Comparison of ENCODE assay signal across 14 cellular contexts in the genomic region with DNA sequence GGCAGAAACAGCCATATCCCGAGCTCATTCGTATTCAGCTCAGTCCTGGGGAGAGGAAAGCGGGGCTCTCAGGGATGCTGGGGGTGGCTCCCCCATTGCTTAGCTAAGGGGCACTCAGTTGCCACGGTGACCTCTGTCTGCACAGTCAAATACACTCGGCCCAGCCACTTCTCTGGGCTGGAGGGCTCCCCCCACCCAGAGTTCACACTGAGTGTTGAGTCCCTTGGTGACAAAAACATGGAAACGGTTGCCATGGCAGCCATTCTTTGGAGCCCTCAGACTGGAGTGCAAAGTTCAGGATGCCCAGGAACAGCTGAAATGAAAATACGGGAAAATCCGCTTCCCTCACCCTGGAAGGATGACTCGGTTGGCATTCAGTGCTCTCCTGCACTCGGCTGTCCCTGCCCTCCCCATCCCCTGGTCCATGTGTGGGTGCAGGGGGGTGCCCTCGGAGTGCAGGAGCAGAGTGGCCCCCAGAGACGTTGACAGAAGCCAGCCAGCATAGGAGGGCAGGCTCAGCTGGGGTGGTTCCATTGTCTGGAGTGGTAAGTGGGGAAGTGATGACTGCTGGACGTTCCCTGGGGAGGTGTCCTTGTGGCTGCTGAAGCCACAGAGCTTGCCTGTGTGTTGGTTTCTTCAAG.
DNase-seq lines count a peak whose midpoint lies in the region; ATAC-seq and TF ChIP-seq lines count a peak whose summit lies in the region.
"Had no signal": no experiment of that assay in that cellular context is flagged by ENCODE, and none has a peak within 500 bp of the region (broad histone marks: within the 10 kb centered on the region; RNA-seq: fewer than 3 reads in every experiment).

No MANE protein-coding gene starts in this region.

- no peak for TF ChIP-seq CTCF in right atrium auricular region (IDR thresholded peaks at IDR 0.05)
- TF ChIP-seq CTCF in nephron (IDR thresholded peaks at IDR 0.05; ENCODE audit: unreplicated experiment in 3 of 3): no peak

- no peaks in the 10 kb centered on the region for H3K9me3 ChIP-seq in right atrium auricular region

- no peak overlapping the region for H3K4me3 ChIP-seq in right atrium auricular region
- H3K4me3 ChIP-seq: smooth muscle cell had no signal

- ATAC-seq in left ventricle myocardium superior (no peak), HG02981 (IDR thresholded peaks at IDR 0.05; ENCODE audit: unreplicated experiment) (no peak)
- ATAC-seq: HCT116; stimulated activated naive CD8-positive, alpha-beta T cell treated with anti-CD3 and anti-CD28 coated beads, Interleukin-15, amount 100 ng/mL, for 72 hours had no signal

- no peak overlapping the region for H3K4me3 Mint-ChIP-seq in dendritic cell treated with granulocyte-macrophage colony-stimulating factor and Interleukin-4, amounts not matched to agents 40 ng/mL and 50 ng/mL, for 4 days
- H3K4me3 Mint-ChIP-seq in nephron: peak overlapping the region; percentile 43 to 53 (median 47)

- peaks cover 58% of the 10 kb centered on the region for H3K27me3 Mint-ChIP-seq in dendritic cell treated with granulocyte-macrophage colony-stimulating factor and Interleukin-4, amounts not matched to agents 40 ng/mL and 50 ng/mL, for 4 days
- H3K27me3 Mint-ChIP-seq in nephron (ENCODE audit: low read depth): peaks cover 21% of the 10 kb centered on the region

- H3K36me3 Mint-ChIP-seq in dendritic cell treated with granulocyte-macrophage colony-stimulating factor and Interleukin-4, amounts not matched to agents 40 ng/mL and 50 ng/mL, for 4 days (ENCODE audit: low read depth): no peaks in the 10 kb centered on the region
- H3K36me3 Mint-ChIP-seq in nephron (ENCODE audit: low read depth): no peaks in the 10 kb centered on the region

- peak overlapping the region; percentile 11 for H3K27ac Mint-ChIP-seq in dendritic cell treated with granulocyte-macrophage colony-stimulating factor and Interleukin-4, amounts not matched to agents 40 ng/mL and 50 ng/mL, for 4 days
- H3K27ac Mint-ChIP-seq in nephron: no peak overlapping the region
- H3K27ac Mint-ChIP-seq: stimulated activated naive CD8-positive, alpha-beta T cell treated with anti-CD3 and anti-CD28 coated beads, Interleukin-15, amount 100 ng/mL, for 72 hours had no signal

- H3K27me3 ChIP-seq in right atrium auricular region: no peaks in the 10 kb centered on the region

- H3K4me1 ChIP-seq in right atrium auricular region: peaks cover 0 to 55% of the 10 kb centered on the region in 2 donors

- intact Hi-C loops in left ventricle myocardium superior (cut with micrococcal nuclease): no loop called here
- intact Hi-C loops in dendritic cell treated with granulocyte-macrophage colony-stimulating factor and Interleukin-4, amounts not matched to agents 40 ng/mL and 50 ng/mL, for 4 days (cut with micrococcal nuclease): no loop called here

- H3K27ac ChIP-seq in right atrium auricular region: peak overlapping the region in 1 of 2 donors; percentile 99

- H3K4me1 Mint-ChIP-seq in dendritic cell treated with granulocyte-macrophage colony-stimulating factor and Interleukin-4, amounts not matched to agents 40 ng/mL and 50 ng/mL, for 4 days (ENCODE audit: low read depth): peaks cover 29% of the 10 kb centered on the region
- H3K4me1 Mint-ChIP-seq in nephron: peaks cover 30% of the 10 kb centered on the region

- no peaks in the 10 kb centered on the region for H3K36me3 ChIP-seq in right atrium auricular region

- H3K9me3 Mint-ChIP-seq in dendritic cell treated with granulocyte-macrophage colony-stimulating factor and Interleukin-4, amounts not matched to agents 40 ng/mL and 50 ng/mL, for 4 days: no peaks in the 10 kb centered on the region
- no peaks in the 10 kb centered on the region for H3K9me3 Mint-ChIP-seq in nephron
- H3K9me3 Mint-ChIP-seq: stimulated activated naive CD8-positive, alpha-beta T cell treated with anti-CD3 and anti-CD28 coated beads, Interleukin-15, amount 100 ng/mL, for 72 hours had no signal

- DNase-seq in left ventricle myocardium superior (peak; percentile 26), right atrium auricular region (ENCODE audit: low spot score) (no peak), germinal center (ENCODE audit: low spot score) (no peak)
- DNase-seq in stimulated activated CD4-positive, alpha-beta T cell treated with anti-CD3 and anti-CD28 coated beads, Interleukin-15, amount 100 ng/mL, for 24 hours: no peak
- DNase-seq in activated CD4-positive, alpha-beta T cell treated with anti-CD3 and anti-CD28 coated beads for 4 hours: no peak
- DNase-seq: activated CD4-positive, alpha-beta T cell treated with anti-CD3 and anti-CD28 coated beads, Interleukin-2, amount 50 U/mL, for 48 hours; NCI-H2081 treated with DMSO at 0.1 percent for 48 hours; SIG-M5; stimulated activated naive CD8-positive, alpha-beta T cell treated with anti-CD3 and anti-CD28 coated beads, Interleukin-15, amount 100 ng/mL, for 72 hours had no signal
